13 cellular contexts compared by ENCODE assay signal in genomic region chr4:17875402-17876070, GRCh38.
DNase-seq lines count a peak whose midpoint lies in the region; ATAC-seq and TF ChIP-seq lines count a peak whose summit lies in the region.
"Had no signal": no experiment of that assay in that cellular context is flagged by ENCODE, and none has a peak within 500 bp of the region (broad histone marks: within the 10 kb centered on the region; RNA-seq: fewer than 3 reads in every experiment).

No MANE protein-coding gene starts in this region.

- H3K4me1 Mint-ChIP-seq in stimulated activated effector memory CD8-positive, alpha-beta T cell treated with anti-CD3 and anti-CD28 coated beads, Interleukin-12 subunit alpha, Interleukin-12 subunit beta, amount 100 ng/mL, for 72 hours: no peaks in the 10 kb centered on the region
- no peaks in the 10 kb centered on the region for H3K4me1 Mint-ChIP-seq in HFFc6 (ENCODE audit: low read depth)
- H3K4me1 Mint-ChIP-seq: CD8-positive, alpha-beta memory T cell had no signal

- H3K36me3 Mint-ChIP-seq in stimulated activated effector memory CD8-positive, alpha-beta T cell treated with anti-CD3 and anti-CD28 coated beads, Interleukin-12 subunit alpha, Interleukin-12 subunit beta, amount 100 ng/mL, for 72 hours: no peaks in the 10 kb centered on the region
- peaks cover 8% of the 10 kb centered on the region; the same call in 1 of the 2 replicates for H3K36me3 Mint-ChIP-seq in HFFc6 (ENCODE audit: low read depth)

- no peak overlapping the region for H3K27ac Mint-ChIP-seq in stimulated activated effector memory CD8-positive, alpha-beta T cell treated with anti-CD3 and anti-CD28 coated beads, Interleukin-12 subunit alpha, Interleukin-12 subunit beta, amount 100 ng/mL, for 72 hours
- H3K27ac Mint-ChIP-seq in HFFc6: no peak overlapping the region
- H3K27ac Mint-ChIP-seq: CD8-positive, alpha-beta memory T cell had no signal

- ATAC-seq in GM18909 (IDR thresholded peaks at IDR 0.05; ENCODE audit: poor library complexity, unreplicated experiment) (peak; percentile 97), GM21576 (IDR thresholded peaks at IDR 0.05; ENCODE audit: unreplicated experiment) (peak; percentile 98), HG03066 (IDR thresholded peaks at IDR 0.05; ENCODE audit: low read depth, unreplicated experiment) (peak; percentile 95), Right ventricle myocardium inferior (no peak)
- peak; percentile 51 for ATAC-seq in stimulated activated effector memory CD8-positive, alpha-beta T cell treated with anti-CD3 and anti-CD28 coated beads, Interleukin-12 subunit alpha, Interleukin-12 subunit beta, amount 100 ng/mL, for 72 hours

- peaks cover 3% of the 10 kb centered on the region for H3K9me3 Mint-ChIP-seq in stimulated activated effector memory CD8-positive, alpha-beta T cell treated with anti-CD3 and anti-CD28 coated beads, Interleukin-12 subunit alpha, Interleukin-12 subunit beta, amount 100 ng/mL, for 72 hours
- H3K9me3 Mint-ChIP-seq in HFFc6: no peaks in the 10 kb centered on the region

- intact Hi-C loops in Right ventricle myocardium inferior (cut with DNase I): no loop called here

- no peak overlapping the region for H3K4me3 Mint-ChIP-seq in stimulated activated effector memory CD8-positive, alpha-beta T cell treated with anti-CD3 and anti-CD28 coated beads, Interleukin-12 subunit alpha, Interleukin-12 subunit beta, amount 100 ng/mL, for 72 hours
- no peak overlapping the region for H3K4me3 Mint-ChIP-seq in HFFc6
- H3K4me3 Mint-ChIP-seq: CD8-positive, alpha-beta memory T cell had no signal

- H3K27me3 Mint-ChIP-seq in HFFc6 (ENCODE audit: insufficient read depth): no peaks in the 10 kb centered on the region
- H3K27me3 Mint-ChIP-seq: CD8-positive, alpha-beta memory T cell had no signal

- no peak for TF ChIP-seq CTCF in HFFc6 (IDR thresholded peaks at IDR 0.05)

- DNase-seq in stimulated activated effector memory CD8-positive, alpha-beta T cell treated with anti-CD3 and anti-CD28 coated beads, Interleukin-12 subunit alpha, Interleukin-12 subunit beta, amount 100 ng/mL, for 72 hours (ENCODE audit: low spot score in 2 of 2): no peak
- DNase-seq in NCI-H82 treated with DMSO at 0.1 percent for 48 hours (lab: John Stamatoyannopoulos, UW; ENCODE audit: unreplicated experiment) (no peak), HFFc6 (no peak), Right ventricle myocardium inferior (ENCODE audit: missing footprints) (no peak)
- DNase-seq: CD8-positive, alpha-beta memory T cell; head of caudate nucleus; NCI-H510A treated with DMSO at 0.1 percent for 48 hours; nucleus accumbens; SHP77 treated with DMSO at 0.1 percent for 48 hours; stimulated activated CD4-positive, alpha-beta T cell treated with anti-CD3 and anti-CD28 coated beads, Interleukin-15, amount 100 ng/mL, for 24 hours had no signal
